ENCODE assay signal across 4 cellular contexts in genomic region chr11:31493762-31494161, GRCh38. TPM values are rescaled to one million over a fixed set of nuclear protein-coding genes. Genes with fewer than 3 reads are reported as not detected.
DNase-seq lines count a peak whose midpoint lies in the region; TF ChIP-seq lines count a peak whose summit lies in the region.
"Not testable (repeated sequence)": the region's sequence is repeated elsewhere in the genome, so short reads cannot be mapped to it uniquely, and the experiment has no call there.

No MANE protein-coding gene starts in this region.

- H3K27me3 Mint-ChIP-seq in T-helper 1 cell treated with Interleukin-12 subunit alpha and Interleukin-12 subunit beta and Interleukin-4 antibody, amounts not matched to agents 30 μg/mL and 1 μg/mL, for 36 hours (ENCODE audit: low read depth): not testable (repeated sequence)

- CTCF ChIA-PET in HEK293 (lab: Yijun Ruan, JAX): not testable (repeated sequence)

- not testable (repeated sequence) for H3K4me3 ChIP-seq in HEK293 (ENCODE audit: low read depth, low read length); trophoblast cell (ENCODE audit: low read depth, low read length)

- not testable (repeated sequence) for H4K91ac ChIP-seq in trophoblast cell (ENCODE audit: low read depth, low read length)

- not testable (repeated sequence) for H3K79me1 ChIP-seq in trophoblast cell (ENCODE audit: low read length)

- not testable (repeated sequence) for H2AK5ac ChIP-seq in trophoblast cell (ENCODE audit: low read length)

- not testable (repeated sequence) for H3K4me3 Mint-ChIP-seq in T-helper 1 cell treated with Interleukin-12 subunit alpha and Interleukin-12 subunit beta and Interleukin-4 antibody, amounts not matched to agents 30 μg/mL and 1 μg/mL, for 36 hours

- not testable (repeated sequence) for H3K27me3 ChIP-seq in trophoblast cell (ENCODE audit: insufficient read depth, low read length)

- not testable (repeated sequence) for H3K9ac ChIP-seq in trophoblast cell (ENCODE audit: low read length)

- no CpG with 5 or more reads among the region's 4 CpGs for WGBS in trophoblast cell (ENCODE audit: extremely low coverage, insufficient coverage, insufficient read length)

- H3K4me1 ChIP-seq in HEK293 (ENCODE audit: control insufficient read depth, insufficient read depth, low read length); trophoblast cell (ENCODE audit: control insufficient read depth in 1 of 2, insufficient read depth in 2 of 2, low read length in 2 of 2): not testable (repeated sequence)

- not testable (repeated sequence) for H3K4me2 ChIP-seq in trophoblast cell (ENCODE audit: low read length)

- not testable (repeated sequence) for H4K8ac ChIP-seq in trophoblast cell (ENCODE audit: low read depth, low read length)

- H2BK5ac ChIP-seq in trophoblast cell (ENCODE audit: low read depth, low read length, poor library complexity): not testable (repeated sequence)

- intact Hi-C loops in posterior vena cava (cut with DNase I): not testable (repeated sequence)

- peaks cover 44% of the 10 kb centered on the region for H3K36me3 Mint-ChIP-seq in T-helper 1 cell treated with Interleukin-12 subunit alpha and Interleukin-12 subunit beta and Interleukin-4 antibody, amounts not matched to agents 30 μg/mL and 1 μg/mL, for 36 hours (ENCODE audit: low read depth)

- H3K23ac ChIP-seq in trophoblast cell (ENCODE audit: low read length): not testable (repeated sequence)

- H3K79me2 ChIP-seq in trophoblast cell (ENCODE audit: control insufficient read depth, insufficient read depth, low read length, poor library complexity): not testable (repeated sequence)

- H2AFZ ChIP-seq in trophoblast cell (ENCODE audit: insufficient read depth, low read length, poor library complexity): not testable (repeated sequence)

- POLR2A ChIA-PET in HEK293 (lab: Yijun Ruan, JAX): not testable (repeated sequence)

- H3K27ac ChIP-seq in HEK293 (ENCODE audit: extremely low read depth, low read depth, low read length); trophoblast cell (ENCODE audit: low read depth, low read length): not testable (repeated sequence)

- not testable (repeated sequence) for H3K4ac ChIP-seq in trophoblast cell (ENCODE audit: low read depth, low read length)

- H3K9me3 ChIP-seq in HEK293 (ENCODE audit: control insufficient read depth, insufficient read depth, low read depth, low read length); trophoblast cell (ENCODE audit: insufficient read depth, low read depth, low read length): not testable (repeated sequence)

- peak overlapping the region; percentile 18 for H3K18ac ChIP-seq in trophoblast cell (ENCODE audit: low read length)

- not testable (repeated sequence) for DNase-seq in trophoblast cell
- DNase-seq in posterior vena cava (ENCODE audit: low spot score): peak; percentile 64

- H3K14ac ChIP-seq in trophoblast cell (ENCODE audit: low read length): not testable (repeated sequence)

- peaks cover 0 to 10% of the 10 kb centered on the region in 2 experiments; a peak in 2 of 3 replicates for H3K36me3 ChIP-seq in HEK293 (ENCODE audit: control insufficient read depth in 2 of 2, insufficient read depth in 1 of 2, low read length in 2 of 2)
- H3K36me3 ChIP-seq in trophoblast cell (ENCODE audit: control insufficient read depth in 1 of 2, insufficient read depth in 2 of 2, low read length in 2 of 2): not testable (repeated sequence)

- not testable (repeated sequence) for H2BK12ac ChIP-seq in trophoblast cell (ENCODE audit: low read length)

- H2BK120ac ChIP-seq in trophoblast cell (ENCODE audit: insufficient read depth, low read length, poor library complexity): not testable (repeated sequence)

- not testable (repeated sequence) for H3K4me1 Mint-ChIP-seq in T-helper 1 cell treated with Interleukin-12 subunit alpha and Interleukin-12 subunit beta and Interleukin-4 antibody, amounts not matched to agents 30 μg/mL and 1 μg/mL, for 36 hours (ENCODE audit: low read depth)

- H3K27ac Mint-ChIP-seq in T-helper 1 cell treated with Interleukin-12 subunit alpha and Interleukin-12 subunit beta and Interleukin-4 antibody, amounts not matched to agents 30 μg/mL and 1 μg/mL, for 36 hours: peak overlapping the region; percentile 28

- peaks cover 19% of the 10 kb centered on the region for H3K9me3 Mint-ChIP-seq in T-helper 1 cell treated with Interleukin-12 subunit alpha and Interleukin-12 subunit beta and Interleukin-4 antibody, amounts not matched to agents 30 μg/mL and 1 μg/mL, for 36 hours

- H4K12ac ChIP-seq in trophoblast cell (ENCODE audit: low read depth, low read length): not testable (repeated sequence)

- not testable (repeated sequence) for TF ChIP-seq CTCF in HEK293 (tag by site-specific recombination; IDR thresholded peaks at IDR 0.05)

TF ChIP-seq in HEK293, 187 proteins besides CTCF, POLR2A, EP300 and RAD21:
- 0 out of 2 replicates have a peak, but pooled peaks have one; percentile 5 for TF ChIP-seq ZNF133 (tag by site-specific recombination; IDR thresholded peaks at IDR 0.05)

RNA-seq across cellular contexts. Expression of gene IMMP1L, which starts 15.7 kb away (rescaled TPM):
- 17.2 and 17.3 TPM in 2 replicates for polyA plus RNA-seq in trophoblast cell (2013)
- 10 to 100 TPM; 12.9 to 19.0 TPM for total RNA-seq in posterior vena cava

RNA-seq across cellular contexts. Expression of gene ELP4, which starts 15.8 kb away (rescaled TPM):
- polyA plus RNA-seq in trophoblast cell (2013): 12.7 and 13.4 TPM in 2 replicates
- 10 to 100 TPM; 14.3 to 15.7 TPM for total RNA-seq in posterior vena cava
